In genomic region chr6:10659697-10660348, GRCh38 we compare ENCODE assay signal across 7 cellular contexts. TPM values are rescaled to one million over a fixed set of nuclear protein-coding genes. Genes with fewer than 3 reads are reported as not detected.
DNase-seq lines count a peak whose midpoint lies in the region; ATAC-seq and TF ChIP-seq lines count a peak whose summit lies in the region.

No MANE protein-coding gene starts in this region.

- H3K9me3 ChIP-seq in heart right ventricle = peaks cover 0 to 9% (median 0%) of the 10 kb centered on the region in 11 donors
- H3K9me3 ChIP-seq in smooth muscle cell (replicated peaks; ENCODE audit: low read depth) = no peaks in the 10 kb centered on the region

- H3K36me3 ChIP-seq in H7 (replicated peaks; ENCODE audit: control insufficient read depth, insufficient read depth, low read length) = no peaks in the 10 kb centered on the region; the same call in 1 of the 2 replicates
- no peaks in the 10 kb centered on the region for H3K36me3 ChIP-seq in heart right ventricle
- H3K36me3 ChIP-seq in smooth muscle cell (ENCODE audit: low read depth) = no peaks in the 10 kb centered on the region

- peak overlapping the region; percentile 81 for H3K4me2 ChIP-seq in smooth muscle cell

- no peaks in the 10 kb centered on the region for H4K20me1 ChIP-seq in smooth muscle cell (ENCODE audit: low read depth)

- DNase-seq in H7 (peak; percentile 36), heart right ventricle (peak in 1 of 2 donors; percentile 20), smooth muscle cell (lab: John Stamatoyannopoulos, UW; ENCODE audit: unreplicated experiment) (no peak), NCI-H2107 (lab: John Stamatoyannopoulos, UW) (no peak), HuH-7.5 (ENCODE audit: low spot score) (no peak)

- ATAC-seq in SK-N-SH treated with all-trans-retinoic acid at 6 μM for 48 hours (peak; percentile 94), heart right ventricle (peak in 4 of 8 donors; percentile 33 to 71 (median 66)), HG02798 (IDR thresholded peaks at IDR 0.05; ENCODE audit: poor library complexity, unreplicated experiment) (no peak)

- peak overlapping the region; percentile 74 for H2AFZ ChIP-seq in smooth muscle cell (ENCODE audit: low read depth)

- 74 to 75% methylated on average over 47 to 48 of the region's 48 CpGs for WGBS in heart right ventricle, 2 donors
- 39% methylated on average over 48 of the region's 48 CpGs for WGBS in smooth muscle cell (ENCODE audit: low lambda C conversion rate)

- H3K4me1 ChIP-seq in heart right ventricle = peaks cover 0 to 11% (median 0%) of the 10 kb centered on the region in 9 donors
- no peaks in the 10 kb centered on the region for H3K4me1 ChIP-seq in smooth muscle cell (ENCODE audit: low read depth)

- no peak for TF ChIP-seq CTCF in heart right ventricle (IDR thresholded peaks at IDR 0.05)
- no peak for TF ChIP-seq CTCF in smooth muscle cell (IDR thresholded peaks at IDR 0.05; ENCODE audit: borderline replicate concordance, insufficient read depth, poor library complexity, severe bottlenecking)

- H3K4me3 ChIP-seq in H7 (ENCODE audit: insufficient read depth, low read depth, low read length) = peak overlapping the region; percentile 47
- peak overlapping the region in 8 of 10 donors; percentile 25 to 48 (median 42) for H3K4me3 ChIP-seq in heart right ventricle
- H3K4me3 ChIP-seq in smooth muscle cell = peak overlapping the region; percentile 56

- H3K27ac ChIP-seq in heart right ventricle (peak overlapping the region in 2 of 10 donors; percentile 30 to 35), smooth muscle cell (ENCODE audit: low read depth) (no peak overlapping the region)

- no peak overlapping the region for H3K9ac ChIP-seq in smooth muscle cell (ENCODE audit: low read depth)

- intact Hi-C loops in heart right ventricle (cut with DNase I) = no loop called here

- no peaks in the 10 kb centered on the region for H3F3A ChIP-seq in smooth muscle cell (ENCODE audit: low read depth)

- no peaks in the 10 kb centered on the region for H3K79me2 ChIP-seq in smooth muscle cell (ENCODE audit: low read depth)

- H3K27me3 ChIP-seq in H7 (ENCODE audit: control insufficient read depth, insufficient read depth, low read length) (no peaks in the 10 kb centered on the region; the same call in 1 of the 2 replicates), heart right ventricle (no peaks in the 10 kb centered on the region), smooth muscle cell (ENCODE audit: low read depth) (no peaks in the 10 kb centered on the region)

TF ChIP-seq in SK-N-SH treated with all-trans-retinoic acid at 6 μM for 48 hours, 23 proteins besides CTCF, POLR2A, EP300 and RAD21:
- TF ChIP-seq RARB (CRISPR knock-in tag; IDR thresholded peaks at IDR 0.05) (no peak), CSRNP3 (CRISPR knock-in tag; IDR thresholded peaks at IDR 0.05) (no peak), OSR1 (CRISPR knock-in tag; IDR thresholded peaks at IDR 0.05) (no peak), ZNF70 (CRISPR knock-in tag; IDR thresholded peaks at IDR 0.05) (no peak), ZNF565 (CRISPR knock-in tag; conservative IDR thresholded peaks at IDR 0.05; ENCODE audit: low read depth) (no peak), BACH2 (CRISPR knock-in tag; IDR thresholded peaks at IDR 0.05; ENCODE audit: borderline replicate concordance) (no peak), POU6F1 (CRISPR knock-in tag; IDR thresholded peaks at IDR 0.05; ENCODE audit: borderline replicate concordance, low read depth) (no peak), TSHZ2 (CRISPR knock-in tag; IDR thresholded peaks at IDR 0.05) (no peak), ESRRG (CRISPR knock-in tag; IDR thresholded peaks at IDR 0.05) (no peak), PATZ1 (CRISPR knock-in tag; IDR thresholded peaks at IDR 0.05; ENCODE audit: borderline replicate concordance) (no peak), ARNTL (CRISPR knock-in tag; IDR thresholded peaks at IDR 0.05; ENCODE audit: borderline replicate concordance, low read depth) (no peak), TOX (CRISPR knock-in tag; IDR thresholded peaks at IDR 0.05; ENCODE audit: borderline replicate concordance) (no peak)

RNA-seq across cellular contexts. Expression of gene C6orf52, which starts 34.6 kb away (rescaled TPM):
- 0.26 and 4.6 TPM in 2 replicates for total RNA-seq in H7 (2014; rRNA removed; shearing (Covaris generic))
- total RNA-seq in heart right ventricle (1 to 10 TPM in 2 of 10 donors, under 1 TPM in 5, not detected in 3; 0.59 to 1.6 (median 0.86) TPM), smooth muscle cell (2.4 and 6.5 TPM in 2 replicates)
- polyA plus RNA-seq in heart right ventricle (under 1 TPM; 0.80 to 0.88 TPM), smooth muscle cell (7.7 and 9.5 TPM in 2 replicates)

RNA-seq across cellular contexts. Expression of gene PAK1IP1, which starts 34.9 kb away (rescaled TPM):
- total RNA-seq in H7 (2014; rRNA removed; shearing (Covaris generic)) = 39.9 and 44.8 TPM in 2 replicates
- total RNA-seq in heart right ventricle = 10 to 100 TPM in 2 of 10 donors, 1 to 10 TPM in 8; 5.8 to 13.5 (median 8.4) TPM
- 10 to 100 TPM in 1 of 2 donors, 1 to 10 TPM in 1; 6.1 to 15.7 TPM for polyA plus RNA-seq in heart right ventricle
- total RNA-seq in smooth muscle cell = 20.9 and 23.8 TPM in 2 replicates
- polyA plus RNA-seq in smooth muscle cell = 19.4 and 22.0 TPM in 2 replicates
